ENCODE assay signal across 29 cellular contexts in genomic region chr6:136052046-136052445, GRCh38.
"Had no signal": no experiment of that assay in that cellular context is flagged by ENCODE, and none has a peak within 500 bp of the region (broad histone marks: within the 10 kb centered on the region; RNA-seq: fewer than 3 reads in every experiment).

No MANE protein-coding gene starts in this region.

- H3K4me3 ChIP-seq: esophagus squamous epithelium, lower lobe of right lung, mucosa of descending colon, ovary, prostate gland, stomach, thyroid gland, upper lobe of left lung had no signal

- ATAC-seq: gastroesophageal sphincter; lower lobe of right lung; mucosa of descending colon; stimulated activated naive B cell treated with anti-CD40 and anti-IgM and Interleukin-4, amounts not matched to agents 10 μg/mL and 1 μg/mL and 100 μg/mL, for 72 hours had no signal

- H3K27ac ChIP-seq: neutrophil had no signal

- DNase-seq: activated CD4-positive, alpha-beta memory T cell treated with anti-CD3 and anti-CD28 coated beads for 36 hours; activated CD4-positive, alpha-beta T cell treated with anti-CD3 and anti-CD28 coated beads, Interleukin-2, amount 10 ng/mL, durations not matched to agents 24 days and 14 days; activated CD4-positive, CD25-positive, alpha-beta regulatory T cell treated with anti-CD3 and anti-CD28 coated beads, Interleukin-2, amount 50 U/mL, for 72 hours; activated CD8-positive, alpha-beta memory T cell treated with anti-CD3 and anti-CD28 coated beads, Interleukin-2, amount 50 U/mL, for 48 hours; activated gamma-delta T cell; activated naive CD4-positive, alpha-beta T cell treated with anti-CD3 and anti-CD28 coated beads, Interleukin-2, amount 10 ng/mL, durations not matched to agents 7 days and 5 days; activated naive CD8-positive, alpha-beta T cell treated with anti-CD3 and anti-CD28 coated beads, Interleukin-2, amount 10 ng/mL, durations not matched to agents 7 days and 5 days; activated T-cell treated with anti-CD3 and anti-CD28 coated beads, Interleukin-2, amount 50 U/mL, for 24 hours; amniotic stem cell; caudate nucleus; endodermal cell; esophagus squamous epithelium; lower lobe of right lung; mesendoderm; mucosa of descending colon; nephron progenitor cell; ovary; retina; stimulated activated CD4-positive, alpha-beta T cell treated with anti-CD3 and anti-CD28 coated beads, Interleukin-15, amount 100 ng/mL, for 24 hours; stimulated activated CD4-positive, alpha-beta T cell treated with anti-CD3 and anti-CD28 coated beads, Interleukin-2, amount 100 ng/mL, for 24 hours; stimulated activated naive B cell treated with anti-CD40 and anti-IgM and Interleukin-4, amounts not matched to agents 10 μg/mL and 1 μg/mL and 100 μg/mL, for 72 hours; stomach; T-helper 17 cell; T1000; thyroid gland; upper lobe of left lung had no signal

- H3K27me3 ChIP-seq: esophagus squamous epithelium, gastroesophageal sphincter, ovary, stomach, thyroid gland, upper lobe of left lung had no signal

- H3K9me3 ChIP-seq: esophagus squamous epithelium, gastroesophageal sphincter, lower lobe of right lung, mucosa of descending colon, neutrophil, ovary, prostate gland, stomach, thyroid gland, upper lobe of left lung had no signal

- H3K36me3 ChIP-seq: esophagus squamous epithelium, gastroesophageal sphincter, lower lobe of right lung, neutrophil, ovary, prostate gland, stomach, thyroid gland, upper lobe of left lung had no signal

- H3K4me1 ChIP-seq: prostate gland had no signal
